In genomic region chr6:73722318-73723060, GRCh38 we compare ENCODE assay signal across 8 cellular contexts. TPM values are rescaled to one million over a fixed set of nuclear protein-coding genes. Genes with fewer than 3 reads are reported as not detected.
DNase-seq lines count a peak whose midpoint lies in the region; ATAC-seq and TF ChIP-seq lines count a peak whose summit lies in the region.

No MANE protein-coding gene starts in this region.

- H3K4me1 Mint-ChIP-seq in activated T-helper 2 cell treated with anti-CD3 and anti-CD28 coated beads, Interferon-gamma antibody, Interleukin-2, Interleukin-4, amounts not matched to agents 10 μg/mL and 5 μg/mL and 100 μg/mL, durations not matched to agents 14 hours and 24 hours and 36 hours (ENCODE audit: low read depth) = peaks cover 48% of the 10 kb centered on the region

- ATAC-seq in GM19035 (IDR thresholded peaks at IDR 0.05; ENCODE audit: unreplicated experiment) = peak; percentile 70
- ATAC-seq in HG03354 (IDR thresholded peaks at IDR 0.05; ENCODE audit: poor library complexity, severe bottlenecking, unreplicated experiment) = peak; percentile 71

- no peaks in the 10 kb centered on the region for H3K9me3 Mint-ChIP-seq in activated T-helper 2 cell treated with anti-CD3 and anti-CD28 coated beads, Interferon-gamma antibody, Interleukin-2, Interleukin-4, amounts not matched to agents 10 μg/mL and 5 μg/mL and 100 μg/mL, durations not matched to agents 14 hours and 24 hours and 36 hours

- H3K36me3 Mint-ChIP-seq in activated T-helper 2 cell treated with anti-CD3 and anti-CD28 coated beads, Interferon-gamma antibody, Interleukin-2, Interleukin-4, amounts not matched to agents 10 μg/mL and 5 μg/mL and 100 μg/mL, durations not matched to agents 14 hours and 24 hours and 36 hours (ENCODE audit: low read depth) = peaks cover 55% of the 10 kb centered on the region

- DNase-seq in ACHN (peak; percentile 66), osteoblast (ENCODE audit: insufficient read length, low spot score, missing footprints) (peak; percentile 68), germinal center (ENCODE audit: low spot score) (no peak), SHP77 treated with DMSO at 0.1 percent for 48 hours (lab: John Stamatoyannopoulos, UW) (no peak), superior temporal gyrus (ENCODE audit: extremely low spot score) (no peak)
- DNase-seq in activated T-helper 2 cell treated with anti-CD3 and anti-CD28 coated beads, Interferon-gamma antibody, Interleukin-2, Interleukin-4, amounts not matched to agents 10 μg/mL and 5 μg/mL and 100 μg/mL, durations not matched to agents 14 hours and 24 hours and 36 hours (ENCODE audit: low spot score) = no peak

- intact Hi-C loops in activated T-helper 2 cell treated with anti-CD3 and anti-CD28 coated beads, Interferon-gamma antibody, Interleukin-2, Interleukin-4, amounts not matched to agents 10 μg/mL and 5 μg/mL and 100 μg/mL, durations not matched to agents 14 hours and 24 hours and 36 hours (cut with micrococcal nuclease) = loop anchor here (1.0 to 5.0 kb wide), 3 partner anchors 18 to 200 kb away; partner anchors contain the start of gene EEF1A1

- H3K36me3 ChIP-seq in osteoblast (ENCODE audit: insufficient read depth, low read length) = no peaks in the 10 kb centered on the region

- peaks cover 8% of the 10 kb centered on the region for H3K79me2 ChIP-seq in osteoblast (ENCODE audit: insufficient read depth, low read length)

- peak overlapping the region; percentile 73 for H3K27ac Mint-ChIP-seq in activated T-helper 2 cell treated with anti-CD3 and anti-CD28 coated beads, Interferon-gamma antibody, Interleukin-2, Interleukin-4, amounts not matched to agents 10 μg/mL and 5 μg/mL and 100 μg/mL, durations not matched to agents 14 hours and 24 hours and 36 hours

- peak overlapping the region; percentile 24 for H3K4me3 ChIP-seq in osteoblast (ENCODE audit: insufficient read depth, low read length)

- peaks cover 13% of the 10 kb centered on the region for H3K4me1 ChIP-seq in osteoblast (ENCODE audit: insufficient read depth, low read length)

- peak overlapping the region; percentile 24 for H3K4me3 Mint-ChIP-seq in activated T-helper 2 cell treated with anti-CD3 and anti-CD28 coated beads, Interferon-gamma antibody, Interleukin-2, Interleukin-4, amounts not matched to agents 10 μg/mL and 5 μg/mL and 100 μg/mL, durations not matched to agents 14 hours and 24 hours and 36 hours (ENCODE audit: low read depth)

- H3K27me3 Mint-ChIP-seq in activated T-helper 2 cell treated with anti-CD3 and anti-CD28 coated beads, Interferon-gamma antibody, Interleukin-2, Interleukin-4, amounts not matched to agents 10 μg/mL and 5 μg/mL and 100 μg/mL, durations not matched to agents 14 hours and 24 hours and 36 hours (ENCODE audit: low read depth) = no peaks in the 10 kb centered on the region

- no peak for TF ChIP-seq CTCF in osteoblast (IDR thresholded peaks at IDR 0.05; ENCODE audit: extremely low read depth, low read depth, low read length)

- peak overlapping the region; percentile 98 for H3K27ac ChIP-seq in osteoblast (ENCODE audit: low read depth, low read length)

- in situ Hi-C loops in ACHN (cut with HindIII; ENCODE audit: low pct_ligation_motif_present, low pct_unique_long_range_greater_than_20kb, low sequenced_read_pairs) = no loop called here

- no peaks in the 10 kb centered on the region for H3K27me3 ChIP-seq in osteoblast (ENCODE audit: insufficient read depth, low read length)

- no peaks in the 10 kb centered on the region for H4K20me1 ChIP-seq in osteoblast (ENCODE audit: insufficient read depth, low read length)

- no peaks in the 10 kb centered on the region for H3K9me3 ChIP-seq in osteoblast (ENCODE audit: low read depth, low read length)

- peak overlapping the region; percentile 58 for H2AFZ ChIP-seq in osteoblast (ENCODE audit: low read length)

- peak overlapping the region; percentile 64 for H3K4me2 ChIP-seq in osteoblast (ENCODE audit: insufficient read depth, low read length)

RNA-seq across cellular contexts. Expression of gene CD109, which starts 26.5 kb away (rescaled TPM):
- 24.4 and 26.1 TPM in 2 replicates for total RNA-seq in activated T-helper 2 cell treated with anti-CD3 and anti-CD28 coated beads, Interferon-gamma antibody, Interleukin-2, Interleukin-4, amounts not matched to agents 10 μg/mL and 5 μg/mL and 100 μg/mL, durations not matched to agents 14 hours and 24 hours and 36 hours
- 85.5 and 93.4 TPM in 2 replicates for total RNA-seq in osteoblast

Comparison
In these comparisons a context has a peak if more than half of its experiments do, and no peak if none do; other contexts are left out.
1. DNase-seq: peak in ACHN (single experiment) and osteoblast (single experiment); none in activated T-helper 2 cell treated with anti-CD3 and anti-CD28 coated beads, Interferon-gamma antibody, Interleukin-2, Interleukin-4, amounts not matched to agents 10 μg/mL and 5 μg/mL and 100 μg/mL, durations not matched to agents 14 hours and 24 hours and 36 hours (single experiment), germinal center (single experiment), SHP77 treated with DMSO at 0.1 percent for 48 hours (single experiment) and superior temporal gyrus (single experiment).